In genomic region chr3:105829229-105829628, GRCh38 we compare ENCODE assay signal across 13 cellular contexts. TPM values are rescaled to one million over a fixed set of nuclear protein-coding genes. Genes with fewer than 3 reads are reported as not detected.
DNase-seq lines count a peak whose midpoint lies in the region; FAIRE-seq and TF ChIP-seq lines count a peak whose summit lies in the region.
"Had no signal": no experiment of that assay in that cellular context is flagged by ENCODE, and none has a peak within 500 bp of the region (broad histone marks: within the 10 kb centered on the region; RNA-seq: fewer than 3 reads in every experiment).

No MANE protein-coding gene starts in this region.

- 79 to 96% methylated on average over 2 to 4 of the region's 4 CpGs for WGBS in endodermal cell (ENCODE audit: insufficient coverage in 1 of 2, insufficient read length in 1 of 2), 2 experiments

- H3K36me3 ChIP-seq in brain microvascular endothelial cell (replicated peaks), result no peaks in the 10 kb centered on the region
- no peaks in the 10 kb centered on the region for H3K36me3 ChIP-seq in endodermal cell (ENCODE audit: control insufficient read depth, insufficient read depth, low read length)

- no peak overlapping the region for H3K4me3 ChIP-seq in brain microvascular endothelial cell (ENCODE audit: low read depth, low read length)
- no peak overlapping the region for H3K4me3 ChIP-seq in endodermal cell (ENCODE audit: low read length)
- H3K4me3 ChIP-seq: heart left ventricle had no signal

- H3K4me3 Mint-ChIP-seq in activated CD4-positive, alpha-beta T cell treated with anti-CD3 and anti-CD28 coated beads, Interleukin-2, amount 10 ng/mL, durations not matched to agents 7 days and 5 days, result no peak overlapping the region
- no peak overlapping the region for H3K4me3 Mint-ChIP-seq in endodermal cell

- POLR2A ChIA-PET in activated CD4-positive, alpha-beta T cell treated with anti-CD3 and anti-CD28 coated beads, Interleukin-2, amount 10 ng/mL, durations not matched to agents 7 days and 5 days (lab: Charles Lee), result interaction anchor here (0.7 kb wide), 1 partner anchor 40 kb away, joined by 3 read pairs; no protein-coding TSS in a partner anchor

- H3K9ac ChIP-seq in endodermal cell (ENCODE audit: extremely low read depth, low read length, poor library complexity, severe bottlenecking), result no peak overlapping the region

- H3K4me1 Mint-ChIP-seq in activated CD4-positive, alpha-beta T cell treated with anti-CD3 and anti-CD28 coated beads, Interleukin-2, amount 10 ng/mL, durations not matched to agents 7 days and 5 days, result peaks cover 73% of the 10 kb centered on the region
- peaks cover 25% of the 10 kb centered on the region for H3K4me1 Mint-ChIP-seq in endodermal cell

- H3K9me3 Mint-ChIP-seq in activated CD4-positive, alpha-beta T cell treated with anti-CD3 and anti-CD28 coated beads, Interleukin-2, amount 10 ng/mL, durations not matched to agents 7 days and 5 days, result peaks cover 14% of the 10 kb centered on the region
- H3K9me3 Mint-ChIP-seq in endodermal cell, result no peaks in the 10 kb centered on the region

- peaks cover 70% of the 10 kb centered on the region for H3K36me3 Mint-ChIP-seq in activated CD4-positive, alpha-beta T cell treated with anti-CD3 and anti-CD28 coated beads, Interleukin-2, amount 10 ng/mL, durations not matched to agents 7 days and 5 days (ENCODE audit: low read depth)
- H3K36me3 Mint-ChIP-seq in endodermal cell (ENCODE audit: low read depth), result peaks cover 31% of the 10 kb centered on the region

- peak; percentile 25 to 27 for DNase-seq in activated CD4-positive, alpha-beta T cell treated with anti-CD3 and anti-CD28 coated beads for 4 hours
- DNase-seq in activated CD4-positive, alpha-beta T cell treated with anti-CD3 and anti-CD28 coated beads for 1 hour, result no peak
- no peak for DNase-seq in activated CD4-positive, alpha-beta T cell treated with anti-CD3 and anti-CD28 coated beads, Interleukin-2, amount 10 ng/mL, durations not matched to agents 7 days and 5 days
- DNase-seq in brain microvascular endothelial cell, result peak; percentile 37
- peak; percentile 51 for DNase-seq in stimulated activated CD8-positive, alpha-beta memory T cell treated with anti-CD3 and anti-CD28 coated beads, Interleukin-4, amount 100 ng/mL, for 48 hours
- no peak for DNase-seq in endodermal cell
- DNase-seq in DMS53 (lab: John Stamatoyannopoulos, UW), result no peak
- DNase-seq in RCC 7860 (ENCODE audit: low spot score), result no peak
- DNase-seq: aorta, DMS79 treated with DMSO at 0.1 percent for 48 hours, NCI-H1048, NCI-H748 treated with DMSO at 0.1 percent for 48 hours had no signal

- H3K9me3 ChIP-seq in endodermal cell (ENCODE audit: control insufficient read depth, low read length), result no peaks in the 10 kb centered on the region
- H3K9me3 ChIP-seq: heart left ventricle had no signal

- H3K27me3 ChIP-seq in brain microvascular endothelial cell (replicated peaks) (no peaks in the 10 kb centered on the region), endodermal cell (ENCODE audit: control insufficient read depth, insufficient read depth, low read length, poor library complexity, severe bottlenecking) (no peaks in the 10 kb centered on the region)
- H3K27me3 ChIP-seq: heart left ventricle had no signal

- H3K27ac Mint-ChIP-seq in activated CD4-positive, alpha-beta T cell treated with anti-CD3 and anti-CD28 coated beads, Interleukin-2, amount 10 ng/mL, durations not matched to agents 7 days and 5 days, result peak overlapping the region; percentile 43
- H3K27ac Mint-ChIP-seq in endodermal cell, result no peak overlapping the region

- no peaks in the 10 kb centered on the region for H3K4me1 ChIP-seq in endodermal cell (ENCODE audit: control insufficient read depth, insufficient read depth, low read length)

- CTCF ChIA-PET in activated CD4-positive, alpha-beta T cell treated with anti-CD3 and anti-CD28 coated beads, Interleukin-2, amount 10 ng/mL, durations not matched to agents 7 days and 5 days (lab: Charles Lee), result interaction anchor here (0.6 to 1.6 kb wide), 4 partner anchors 9 to 781 kb away, joined by 3 to 4 read pairs (median 3); no protein-coding TSS in a partner anchor

- no peak for TF ChIP-seq CTCF in brain microvascular endothelial cell (IDR thresholded peaks at IDR 0.05; ENCODE audit: low read depth, low read length, missing control alignments)
- no peak for TF ChIP-seq CTCF in endodermal cell (conservative IDR thresholded peaks at IDR 0.05)

- in situ Hi-C loops in brain microvascular endothelial cell (cut with HindIII; ENCODE audit: low pct_ligation_motif_present, low sequenced_read_pairs), result no loop called here

- H3K27me3 Mint-ChIP-seq in activated CD4-positive, alpha-beta T cell treated with anti-CD3 and anti-CD28 coated beads, Interleukin-2, amount 10 ng/mL, durations not matched to agents 7 days and 5 days, result no peaks in the 10 kb centered on the region
- no peaks in the 10 kb centered on the region for H3K27me3 Mint-ChIP-seq in endodermal cell (ENCODE audit: insufficient read depth)

- no peak for FAIRE-seq in RCC 7860 (lab: Jason Lieb, UNC)

- H3K27ac ChIP-seq in brain microvascular endothelial cell, result peak overlapping the region; percentile 85
- H3K27ac ChIP-seq in endodermal cell (ENCODE audit: low read depth, low read length), result no peak overlapping the region

RNA-seq across cellular contexts. Expression of gene CBLB, which starts 39.6 kb away (rescaled TPM):
- 100 to 1,000 TPM; 115 to 148 TPM for total RNA-seq in activated CD4-positive, alpha-beta T cell treated with anti-CD3 and anti-CD28 coated beads, Interleukin-2, amount 10 ng/mL, durations not matched to agents 7 days and 5 days
- 10 to 100 TPM; 45.4 to 60.5 TPM for total RNA-seq in endodermal cell
- polyA plus RNA-seq in endodermal cell (2013, experiment 1 of 2), result 41.8 TPM
- polyA plus RNA-seq in endodermal cell (2013, experiment 2 of 2), result 41.5 TPM

Comparison
In these comparisons a context has a peak if more than half of its experiments do, and no peak if none do; other contexts are left out.
1. DNase-seq: peak in activated CD4-positive, alpha-beta T cell treated with anti-CD3 and anti-CD28 coated beads for 4 hours (2 of 2), brain microvascular endothelial cell (single experiment) and stimulated activated CD8-positive, alpha-beta memory T cell treated with anti-CD3 and anti-CD28 coated beads, Interleukin-4, amount 100 ng/mL, for 48 hours (single experiment); none in activated CD4-positive, alpha-beta T cell treated with anti-CD3 and anti-CD28 coated beads for 1 hour (single experiment), activated CD4-positive, alpha-beta T cell treated with anti-CD3 and anti-CD28 coated beads, Interleukin-2, amount 10 ng/mL, durations not matched to agents 7 days and 5 days (single experiment), endodermal cell (single experiment), DMS53 (single experiment) and RCC 7860 (single experiment).